8 cellular contexts compared by ENCODE assay signal in genomic region chr1:157963713-157964112, GRCh38. TPM values are rescaled to one million over a fixed set of nuclear protein-coding genes. Genes with fewer than 3 reads are reported as not detected.
DNase-seq lines count a peak whose midpoint lies in the region; ATAC-seq and TF ChIP-seq lines count a peak whose summit lies in the region.

No MANE protein-coding gene starts in this region.

- H3K27me3 Mint-ChIP-seq in activated T-helper 1 cell treated with anti-CD3 and anti-CD28 coated beads, Interleukin-12 subunit alpha, Interleukin-12 subunit beta, Interleukin-2, Interleukin-4 antibody, amounts not matched to agents 30 ng/mL and 10 ng/mL and 1 ng/mL, durations not matched to agents 14 hours and 24 hours and 36 hours (ENCODE audit: insufficient read depth) = peaks cover 3% of the 10 kb centered on the region

- H3F3A ChIP-seq in PC-9 (ENCODE audit: insufficient read depth, low read depth) = no peaks in the 10 kb centered on the region

- TF ChIP-seq EP300 in ovary (IDR thresholded peaks at IDR 0.05) = no peak

- no peak overlapping the region for H3K27ac Mint-ChIP-seq in activated T-helper 1 cell treated with anti-CD3 and anti-CD28 coated beads, Interleukin-12 subunit alpha, Interleukin-12 subunit beta, Interleukin-2, Interleukin-4 antibody, amounts not matched to agents 30 ng/mL and 10 ng/mL and 1 ng/mL, durations not matched to agents 14 hours and 24 hours and 36 hours

- H3K4me1 ChIP-seq in PC-9 (replicated peaks; ENCODE audit: insufficient read depth) (no peaks in the 10 kb centered on the region), ovary (ENCODE audit: insufficient read depth) (no peaks in the 10 kb centered on the region), aorta (ENCODE audit: control insufficient read depth in 1 of 2, insufficient read depth in 2 of 2, low read length in 2 of 2) (no peaks in the 10 kb centered on the region)

- no peaks in the 10 kb centered on the region for H3K36me3 ChIP-seq in PC-9 (ENCODE audit: low read depth)
- H3K36me3 ChIP-seq in ovary = no peaks in the 10 kb centered on the region
- no peaks in the 10 kb centered on the region for H3K36me3 ChIP-seq in aorta (ENCODE audit: control insufficient read depth in 1 of 2, insufficient read depth in 2 of 2, low read length in 1 of 2)

- POLR2A ChIA-PET in PC-9 (lab: Charles Lee; ENCODE audit: unreplicated experiment) = no interaction called here

- DNase-seq in GM03348 (ENCODE audit: low spot score) (peak; percentile 85), HT-29 (ENCODE audit: low spot score) (peak; percentile 79), PC-9 (peak in 1 of 2 experiments; percentile 69), fibroblast of the conjunctiva (ENCODE audit: low read depth) (peak; percentile 42), ovary (peak; percentile 59 to 81 (median 76)), aorta (peak; percentile 76 to 88)
- peak; percentile 6 for DNase-seq in activated T-helper 1 cell treated with anti-CD3 and anti-CD28 coated beads, Interleukin-12 subunit alpha, Interleukin-12 subunit beta, Interleukin-2, Interleukin-4 antibody, amounts not matched to agents 30 ng/mL and 10 ng/mL and 1 ng/mL, durations not matched to agents 14 hours and 24 hours and 36 hours (ENCODE audit: low spot score)

- CTCF ChIA-PET in PC-9 (lab: Charles Lee) = interaction anchor here (0.6 to 3.2 kb wide), 4 partner anchors 26 to 161 kb away, joined by 3 to 26 read pairs (median 4); no protein-coding TSS in a partner anchor

- H3K36me3 Mint-ChIP-seq in activated T-helper 1 cell treated with anti-CD3 and anti-CD28 coated beads, Interleukin-12 subunit alpha, Interleukin-12 subunit beta, Interleukin-2, Interleukin-4 antibody, amounts not matched to agents 30 ng/mL and 10 ng/mL and 1 ng/mL, durations not matched to agents 14 hours and 24 hours and 36 hours (ENCODE audit: low read depth) = no peaks in the 10 kb centered on the region

- H3K4me1 Mint-ChIP-seq in activated T-helper 1 cell treated with anti-CD3 and anti-CD28 coated beads, Interleukin-12 subunit alpha, Interleukin-12 subunit beta, Interleukin-2, Interleukin-4 antibody, amounts not matched to agents 30 ng/mL and 10 ng/mL and 1 ng/mL, durations not matched to agents 14 hours and 24 hours and 36 hours (ENCODE audit: low read depth) = no peaks in the 10 kb centered on the region

- no peak overlapping the region for H3K4me3 ChIP-seq in PC-9
- H3K4me3 ChIP-seq in ovary = no peak overlapping the region
- no peak overlapping the region for H3K4me3 ChIP-seq in aorta (ENCODE audit: low read length in 2 of 2)

- no TSS peak for BruUV-seq in PC-9 (replicated peaks; lab: Mats Ljungman, UMichigan)

- TF ChIP-seq POLR2A in ovary (IDR thresholded peaks at IDR 0.05) = no peak

- H3K4me2 ChIP-seq in PC-9 = peak overlapping the region; percentile 53

- intact Hi-C loops in PC-9 (cut with micrococcal nuclease; ENCODE audit: unreplicated experiment) = loop anchor here (1.0 to 10.0 kb wide), 4 partner anchors 86 to 1111 kb away; partner anchors contain the start of genes AIM2 and IFI16
- intact Hi-C loops in activated T-helper 1 cell treated with anti-CD3 and anti-CD28 coated beads, Interleukin-12 subunit alpha, Interleukin-12 subunit beta, Interleukin-2, Interleukin-4 antibody, amounts not matched to agents 30 ng/mL and 10 ng/mL and 1 ng/mL, durations not matched to agents 14 hours and 24 hours and 36 hours (cut with micrococcal nuclease) = loop anchor here (1.0 to 2.0 kb wide), 2 partner anchors 73 to 162 kb away; no protein-coding TSS in a partner anchor
- intact Hi-C loops in ovary (cut with DNase I) = loop anchor here in 1 of 4 donors (2.0 kb wide), 1 partner anchor 161 kb away; no protein-coding TSS in a partner anchor
- intact Hi-C loops in aorta (cut with DNase I) = loop anchor here (2.0 to 10.0 kb wide), 3 partner anchors 161 to 1051 kb away; no protein-coding TSS in a partner anchor

- no peaks in the 10 kb centered on the region for H4K20me1 ChIP-seq in PC-9 (ENCODE audit: insufficient read depth)

- ATAC-seq in aorta (ENCODE audit: low FRiP score) (peak; percentile 82), GM21723 (IDR thresholded peaks at IDR 0.05; ENCODE audit: unreplicated experiment) (no peak)

- no peaks in the 10 kb centered on the region for H3K79me2 ChIP-seq in PC-9 (ENCODE audit: low read depth)

- 5 to 9% (median 6%) methylated on average over 5 of the region's 5 CpGs for WGBS in ovary, 3 donors
- WGBS in aorta, 2 donors = 10 to 15% methylated on average over 5 of the region's 5 CpGs

- H3K4me3 Mint-ChIP-seq in activated T-helper 1 cell treated with anti-CD3 and anti-CD28 coated beads, Interleukin-12 subunit alpha, Interleukin-12 subunit beta, Interleukin-2, Interleukin-4 antibody, amounts not matched to agents 30 ng/mL and 10 ng/mL and 1 ng/mL, durations not matched to agents 14 hours and 24 hours and 36 hours = no peak overlapping the region

- no peaks in the 10 kb centered on the region for H3K9me2 ChIP-seq in PC-9 (ENCODE audit: insufficient read depth)

- TF ChIP-seq CTCF in PC-9 (conservative IDR thresholded peaks at IDR 0.05) (peak; percentile 93), ovary (IDR thresholded peaks at IDR 0.05) (peak; percentile 76 to 88 (median 77))

- H3K9me3 Mint-ChIP-seq in activated T-helper 1 cell treated with anti-CD3 and anti-CD28 coated beads, Interleukin-12 subunit alpha, Interleukin-12 subunit beta, Interleukin-2, Interleukin-4 antibody, amounts not matched to agents 30 ng/mL and 10 ng/mL and 1 ng/mL, durations not matched to agents 14 hours and 24 hours and 36 hours = no peaks in the 10 kb centered on the region

- H2AFZ ChIP-seq in PC-9 = no peak overlapping the region

- no peak overlapping the region for H3K27ac ChIP-seq in PC-9
- H3K27ac ChIP-seq in ovary = no peak overlapping the region
- no peak overlapping the region for H3K27ac ChIP-seq in aorta (ENCODE audit: low read depth in 1 of 2, low read length in 2 of 2)

- H3K9me3 ChIP-seq in PC-9 (ENCODE audit: insufficient read depth, low read depth) (no peaks in the 10 kb centered on the region), ovary (no peaks in the 10 kb centered on the region), aorta (ENCODE audit: control insufficient read depth, low read length) (no peaks in the 10 kb centered on the region)

- H3K27me3 ChIP-seq in PC-9 (ENCODE audit: insufficient read depth, low read depth) = peaks cover 31% of the 10 kb centered on the region
- H3K27me3 ChIP-seq in ovary = no peaks in the 10 kb centered on the region
- H3K27me3 ChIP-seq in aorta (ENCODE audit: control insufficient read depth in 1 of 2, insufficient read depth in 2 of 2, low read length in 1 of 2) = peaks cover 0 to 3% of the 10 kb centered on the region in 2 donors

RNA-seq across cellular contexts. Expression of gene KIRREL1, which starts 29.7 kb away (rescaled TPM):
- total RNA-seq in HT-29 (2014; rRNA removed; shearing (Covaris generic)) = 6.8 and 7.3 TPM in 2 replicates
- 25.8 and 30.7 TPM in 2 replicates for total RNA-seq in PC-9 (2021)
- total RNA-seq in activated T-helper 1 cell treated with anti-CD3 and anti-CD28 coated beads, Interleukin-12 subunit alpha, Interleukin-12 subunit beta, Interleukin-2, Interleukin-4 antibody, amounts not matched to agents 30 ng/mL and 10 ng/mL and 1 ng/mL, durations not matched to agents 14 hours and 24 hours and 36 hours = not detected in 2 replicates
- 10 to 100 TPM; 29.9 to 90.0 (median 71.2) TPM for total RNA-seq in ovary
- polyA plus RNA-seq in ovary = 10 to 100 TPM; 36.1 to 45.5 TPM
- total RNA-seq in aorta = 100 to 1,000 TPM in 1 of 2 donors, 10 to 100 TPM in 1; 96.7 to 102 TPM
- polyA plus RNA-seq in aorta = 10 to 100 TPM; 15.3 to 41.5 TPM
